In the genomic region with DNA sequence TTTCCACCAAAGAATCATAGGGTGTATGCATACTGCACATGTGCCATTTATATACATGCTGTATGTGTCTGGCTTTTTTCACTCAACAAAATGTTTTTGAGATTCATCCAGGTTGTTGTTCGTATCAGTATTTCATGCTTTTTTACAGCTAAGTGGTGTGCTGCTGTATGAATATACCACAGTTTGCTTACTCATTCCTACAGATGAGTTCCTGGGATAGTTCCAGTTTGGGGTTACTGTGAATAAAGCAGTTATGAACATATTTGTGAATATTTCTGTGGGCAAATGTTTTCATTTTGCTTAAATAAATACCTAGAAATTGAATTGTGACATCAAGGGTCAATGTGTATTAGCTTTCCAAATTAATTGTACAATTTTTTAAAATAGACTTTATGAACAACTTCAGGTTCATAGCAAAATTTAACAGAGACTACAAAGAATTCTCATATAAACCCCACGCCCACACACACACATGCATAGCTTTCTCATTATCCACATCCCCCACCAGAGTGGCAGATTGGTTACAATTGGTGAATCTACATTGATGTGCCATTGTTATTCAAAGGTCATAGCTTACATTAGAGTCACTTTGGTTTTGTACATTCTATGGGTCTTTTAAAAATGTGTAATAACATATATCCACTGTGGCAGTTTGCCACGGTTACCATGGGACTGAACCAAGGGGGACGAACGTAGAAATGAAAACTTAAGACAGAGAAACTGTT, we compare ENCODE assay signal across 16 cellular contexts. TPM values are rescaled to one million over a fixed set of nuclear protein-coding genes. Genes with fewer than 3 reads are reported as not detected.
DNase-seq lines count a peak whose midpoint lies in the region; ATAC-seq and TF ChIP-seq lines count a peak whose summit lies in the region.
"Had no signal": no experiment of that assay in that cellular context is flagged by ENCODE, and none has a peak within 500 bp of the region (broad histone marks: within the 10 kb centered on the region; RNA-seq: fewer than 3 reads in every experiment).

No MANE protein-coding gene starts in this region.

- H3K36me3 ChIP-seq in breast epithelium (no peaks in the 10 kb centered on the region), GM23338 (ENCODE audit: insufficient read depth) (no peaks in the 10 kb centered on the region), tibial nerve (no peaks in the 10 kb centered on the region)
- H3K36me3 ChIP-seq: HAP-1 had no signal

- H3K4me3 ChIP-seq in breast epithelium (no peak overlapping the region), astrocyte of the spinal cord (ENCODE audit: low read depth, low read length) (no peak overlapping the region), fibroblast of mammary gland (ENCODE audit: control insufficient read depth, low read depth, low read length) (no peak overlapping the region), GM23338 (no peak overlapping the region), tibial nerve (no peak overlapping the region)
- H3K4me3 ChIP-seq: HAP-1 had no signal

- H3K4me2 ChIP-seq in GM23338 = no peak overlapping the region

- H3K9me3 ChIP-seq in breast epithelium (no peaks in the 10 kb centered on the region), tibial nerve (peaks cover 0 to 2% (median 0%) of the 10 kb centered on the region in 4 donors)
- H3K9me3 ChIP-seq: HAP-1 had no signal

- intact Hi-C loops in MCF 10A (cut with micrococcal nuclease) (no loop called here), breast epithelium (cut with DNase I; ENCODE audit: low total_unique reads) (loop anchor here (10.0 kb wide), 1 partner anchor 645 kb away; no protein-coding TSS in a partner anchor)

- H3K79me2 ChIP-seq in GM23338 (replicated peaks; ENCODE audit: insufficient read depth) = no peaks in the 10 kb centered on the region

- H3K27ac Mint-ChIP-seq in MCF 10A (ENCODE audit: low read depth, unreplicated experiment) (no peak overlapping the region), GM23338 (no peak overlapping the region)

- ATAC-seq in GM23338 (no peak), HG02938 (IDR thresholded peaks at IDR 0.05; ENCODE audit: unreplicated experiment) (no peak)

- H3K27ac ChIP-seq in breast epithelium (no peak overlapping the region), GM23338 (ENCODE audit: low read depth) (no peak overlapping the region), tibial nerve (no peak overlapping the region)
- H3K27ac ChIP-seq: C4-2B had no signal

- H3K27me3 Mint-ChIP-seq in MCF 10A (ENCODE audit: insufficient read depth, unreplicated experiment) = no peaks in the 10 kb centered on the region
- H3K27me3 Mint-ChIP-seq in GM23338 (ENCODE audit: insufficient read depth, low read depth, poor library complexity) = peaks cover 15% of the 10 kb centered on the region

- peaks cover 4% of the 10 kb centered on the region; the same call in 1 of the 2 replicates for H3K9me2 ChIP-seq in GM23338 (ENCODE audit: insufficient read depth)

- in situ Hi-C loops in astrocyte of the spinal cord (cut with HindIII; ENCODE audit: low sequenced_read_pairs) = no loop called here

- H3K36me3 Mint-ChIP-seq in MCF 10A (ENCODE audit: insufficient read depth, unreplicated experiment) (no peaks in the 10 kb centered on the region), GM23338 (ENCODE audit: low read depth) (no peaks in the 10 kb centered on the region)

- CTCF ChIA-PET in MCF 10A (lab: Yijun Ruan, JAX) = interaction anchor here (0.6 to 1.5 kb wide), 11 partner anchors 10 to 481 kb away, joined by 3 to 7 read pairs (median 3); no protein-coding TSS in a partner anchor

- WGBS in tibial nerve, 2 donors = 46 to 51% methylated on average over 5 of the region's 5 CpGs

- DNase-seq in MCF 10A (ENCODE audit: unreplicated experiment) = peak; percentile 25
- no peak for DNase-seq in breast epithelium (ENCODE audit: low spot score in 2 of 2)
- peak; percentile 45 for DNase-seq in astrocyte of the spinal cord (ENCODE audit: low read depth, low spot score)
- peak; percentile 77 for DNase-seq in fibroblast of mammary gland (ENCODE audit: low read depth)
- no peak for DNase-seq in GM23338 (ENCODE audit: low spot score)
- no peak for DNase-seq in tibial nerve (ENCODE audit: low spot score in 2 of 2)
- DNase-seq in amygdala (lab: John Stamatoyannopoulos, UW) = no peak
- DNase-seq: MV-4-11; NCI-H1436; NCI-H526; NK-92 treated with Interleukin-12 subunit alpha and Interleukin-12 subunit beta, amount 100 ng/mL, for 24 hours; OCI-M1 had no signal

- no peak overlapping the region for H3K4me3 Mint-ChIP-seq in MCF 10A (ENCODE audit: unreplicated experiment)
- H3K4me3 Mint-ChIP-seq in GM23338 = no peak overlapping the region

- H3K27me3 ChIP-seq in breast epithelium = no peaks in the 10 kb centered on the region
- no peaks in the 10 kb centered on the region for H3K27me3 ChIP-seq in GM23338 (ENCODE audit: insufficient read depth)
- H3K27me3 ChIP-seq in tibial nerve = no peaks in the 10 kb centered on the region

- H3K9me3 Mint-ChIP-seq in MCF 10A (ENCODE audit: unreplicated experiment) (peaks cover 7% of the 10 kb centered on the region), GM23338 (no peaks in the 10 kb centered on the region)

- TF ChIP-seq CTCF in MCF 10A (IDR thresholded peaks at IDR 0.05; ENCODE audit: unreplicated experiment) (no peak), breast epithelium (IDR thresholded peaks at IDR 0.05) (no peak), astrocyte of the spinal cord (IDR thresholded peaks at IDR 0.05; ENCODE audit: low read depth, low read length) (no peak), fibroblast of mammary gland (conservative IDR thresholded peaks at IDR 0.05; ENCODE audit: control insufficient read depth, insufficient read depth, low read depth, low read length) (no peak), GM23338 (conservative IDR thresholded peaks at IDR 0.05; ENCODE audit: low read depth in 2 of 2) (no peak), tibial nerve (IDR thresholded peaks at IDR 0.05) (no peak)

- TF ChIP-seq EP300 in tibial nerve (IDR thresholded peaks at IDR 0.05) = no peak

- no peaks in the 10 kb centered on the region for H4K20me1 ChIP-seq in GM23338 (replicated peaks; ENCODE audit: insufficient read depth)

- no peak overlapping the region for H2AFZ ChIP-seq in GM23338

- H3F3A ChIP-seq in GM23338 (replicated peaks; ENCODE audit: low read depth) = no peaks in the 10 kb centered on the region

- H3K4me1 ChIP-seq in breast epithelium = peaks cover 2 to 15% of the 10 kb centered on the region in 2 donors
- peaks cover 19% of the 10 kb centered on the region for H3K4me1 ChIP-seq in GM23338 (ENCODE audit: insufficient read depth)
- peaks cover 0 to 19% (median 4%) of the 10 kb centered on the region in 4 donors for H3K4me1 ChIP-seq in tibial nerve
- H3K4me1 ChIP-seq: HAP-1 had no signal

- no TSS peak for BruUV-seq in MCF 10A (replicated peaks; lab: Mats Ljungman, UMichigan)

- POLR2A ChIA-PET in MCF 10A (lab: Yijun Ruan, JAX) = interaction anchor here (0.5 to 28.5 kb wide), 8 partner anchors 6 to 365 kb away, joined by 3 to 1235 read pairs (median 4); a partner anchor contains a TSS

- H3K4me1 Mint-ChIP-seq in MCF 10A (ENCODE audit: insufficient read depth, unreplicated experiment) (peaks cover 56% of the 10 kb centered on the region), GM23338 (peaks cover 23% of the 10 kb centered on the region)

- no peak for TF ChIP-seq POLR2A in breast epithelium (IDR thresholded peaks at IDR 0.05)
- TF ChIP-seq POLR2A in tibial nerve (IDR thresholded peaks at IDR 0.05) = no peak

TF ChIP-seq in GM23338, 12 proteins besides CTCF, POLR2A, EP300 and RAD21 (continues in another document):
- TF ChIP-seq, protein P1, sequence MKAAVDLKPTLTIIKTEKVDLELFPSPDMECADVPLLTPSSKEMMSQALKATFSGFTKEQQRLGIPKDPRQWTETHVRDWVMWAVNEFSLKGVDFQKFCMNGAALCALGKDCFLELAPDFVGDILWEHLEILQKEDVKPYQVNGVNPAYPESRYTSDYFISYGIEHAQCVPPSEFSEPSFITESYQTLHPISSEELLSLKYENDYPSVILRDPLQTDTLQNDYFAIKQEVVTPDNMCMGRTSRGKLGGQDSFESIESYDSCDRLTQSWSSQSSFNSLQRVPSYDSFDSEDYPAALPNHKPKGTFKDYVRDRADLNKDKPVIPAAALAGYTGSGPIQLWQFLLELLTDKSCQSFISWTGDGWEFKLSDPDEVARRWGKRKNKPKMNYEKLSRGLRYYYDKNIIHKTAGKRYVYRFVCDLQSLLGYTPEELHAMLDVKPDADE (IDR thresholded peaks at IDR 0.05) = no peak

RNA-seq across cellular contexts. Expression of a gene that starts 6.9 kb away (rescaled TPM):
- total RNA-seq in MCF 10A (2022) (1,403 and 1,688 TPM in 2 replicates), breast epithelium (1 to 10 TPM in 1 of 3 donors, under 1 TPM in 1, not detected in 1; 0.33 to 3.1 TPM), tibial nerve (under 1 TPM in 1 of 4 donors, not detected in 3; 0.30 TPM)
- total RNA-seq in GM23338 (2014; rRNA removed; shearing (Covaris generic)) = not detected in 2 replicates
- not detected in 2 replicates for polyA plus RNA-seq in GM23338 (2016; fragmentation: Nextera tagmentation; extraction: Ambion mirVana)
- total RNA-seq: A172 had no signal

RNA-seq across cellular contexts. Expression of a gene that starts 20.2 kb away (rescaled TPM):
- total RNA-seq in MCF 10A (2022) (1,273 and 3,552 TPM in 2 replicates), breast epithelium (100 to 1,000 TPM in 2 of 3 donors, 1 to 10 TPM in 1; 4.3 to 464 (median 413) TPM), tibial nerve (1 to 10 TPM in 1 of 4 donors, under 1 TPM in 1, not detected in 2; 0.22 to 2.7 TPM)
- not detected in 2 replicates for total RNA-seq in GM23338 (2014; rRNA removed; shearing (Covaris generic))
- not detected in 2 replicates for polyA plus RNA-seq in GM23338 (2016; fragmentation: Nextera tagmentation; extraction: Ambion mirVana)

RNA-seq across cellular contexts. Expression of a gene that starts 26.4 kb away (rescaled TPM):
- total RNA-seq in MCF 10A (2022) (0.19 and 0.44 TPM in 2 replicates), breast epithelium (not detected), tibial nerve (not detected)
- not detected in 2 replicates for total RNA-seq in GM23338 (2014; rRNA removed; shearing (Covaris generic))
- not detected in 2 replicates for polyA plus RNA-seq in GM23338 (2016; fragmentation: Nextera tagmentation; extraction: Ambion mirVana)
- total RNA-seq: A172 had no signal

RNA-seq across cellular contexts. Expression of a gene that starts 48.1 kb away (rescaled TPM):
- total RNA-seq in MCF 10A (2022) (2.3 and 3.3 TPM in 2 replicates), breast epithelium (10 to 100 TPM in 2 of 3 donors, not detected in 1; 42.0 to 69.2 TPM), tibial nerve (not detected)
- not detected in 2 replicates for total RNA-seq in GM23338 (2014; rRNA removed; shearing (Covaris generic))
- not detected in 2 replicates for polyA plus RNA-seq in GM23338 (2016; fragmentation: Nextera tagmentation; extraction: Ambion mirVana)
- total RNA-seq: A172 had no signal

RNA-seq across cellular contexts. Expression of a gene that starts 52.9 kb away (rescaled TPM):
- not detected in 2 replicates for total RNA-seq in MCF 10A (2022)
- total RNA-seq in breast epithelium = under 1 TPM in 1 of 3 donors, not detected in 2; 0.16 TPM
- total RNA-seq in GM23338 (2014; rRNA removed; shearing (Covaris generic)) = not detected in 2 replicates
- polyA plus RNA-seq in GM23338 (2016; fragmentation: Nextera tagmentation; extraction: Ambion mirVana) = not detected in 2 replicates
- not detected for total RNA-seq in tibial nerve
- total RNA-seq: A172 had no signal

Comparison
In these comparisons a context has a peak if more than half of its experiments do, and no peak if none do; other contexts are left out.
1. DNase-seq: peak in MCF 10A (single experiment), astrocyte of the spinal cord (single experiment) and fibroblast of mammary gland (single experiment); none in breast epithelium (0 of 2), GM23338 (single experiment), tibial nerve (0 of 2) and amygdala (0 of 56).
2. RNA of a gene that starts 6.9 kb away (total RNA-seq): 1,403 to 1,688 TPM in MCF 10A; 0.33 to 3.1 TPM in breast epithelium, not detected in GM23338 and 0.30 TPM in tibial nerve; every median in the first group is over 100 times any median in the second.